In the genomic region with DNA sequence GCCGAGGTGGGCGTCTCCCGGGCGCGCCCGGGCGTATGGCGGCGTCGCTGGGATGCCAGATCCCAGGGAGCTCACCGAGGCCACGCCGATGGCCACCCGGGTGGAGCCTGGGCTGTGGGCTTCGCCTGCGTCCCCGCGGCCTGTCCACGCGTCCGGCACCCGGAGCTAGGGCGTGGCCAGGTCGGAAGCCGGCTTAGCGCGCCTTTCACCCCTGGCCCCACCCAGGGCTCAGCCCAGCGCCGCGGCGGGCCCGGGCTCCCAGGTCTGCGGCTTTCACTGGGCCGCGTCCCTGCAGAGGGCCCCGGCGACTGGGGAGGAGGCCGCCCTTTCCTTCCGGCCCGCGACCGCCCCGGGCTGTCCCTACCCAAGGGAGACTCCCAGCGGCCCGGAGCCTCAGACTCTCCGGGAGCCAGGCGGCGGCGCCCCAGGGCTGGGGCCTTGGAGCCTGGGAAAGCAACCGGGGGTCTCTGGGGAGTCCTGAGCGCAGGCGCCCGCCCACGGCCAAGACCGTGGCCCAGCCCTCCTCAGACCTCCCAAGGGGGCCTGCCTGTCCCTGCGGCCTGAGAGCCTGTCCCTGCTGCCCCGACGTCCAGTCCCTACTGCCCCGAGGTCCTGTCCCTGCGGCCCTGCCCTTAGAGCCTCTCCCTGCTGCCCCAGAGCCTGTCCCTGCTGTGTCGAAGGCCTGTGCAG, we compare ENCODE assay signal across 2 cellular contexts.
TF ChIP-seq lines count a peak whose summit lies in the region.

No MANE protein-coding gene starts in this region.

TF ChIP-seq in GM23338, 12 proteins besides CTCF, POLR2A, EP300 and RAD21 (continues in another document):
- no peak for TF ChIP-seq ZNF331 (CRISPR knock-in tag; IDR thresholded peaks at IDR 0.05; ENCODE audit: low read depth)
- no peak for TF ChIP-seq NANOG (IDR thresholded peaks at IDR 0.05; ENCODE audit: borderline replicate concordance)
- TF ChIP-seq EZH2 (IDR thresholded peaks at IDR 0.05; ENCODE audit: low read depth, unreplicated experiment): no peak
- TF ChIP-seq, protein P1, sequence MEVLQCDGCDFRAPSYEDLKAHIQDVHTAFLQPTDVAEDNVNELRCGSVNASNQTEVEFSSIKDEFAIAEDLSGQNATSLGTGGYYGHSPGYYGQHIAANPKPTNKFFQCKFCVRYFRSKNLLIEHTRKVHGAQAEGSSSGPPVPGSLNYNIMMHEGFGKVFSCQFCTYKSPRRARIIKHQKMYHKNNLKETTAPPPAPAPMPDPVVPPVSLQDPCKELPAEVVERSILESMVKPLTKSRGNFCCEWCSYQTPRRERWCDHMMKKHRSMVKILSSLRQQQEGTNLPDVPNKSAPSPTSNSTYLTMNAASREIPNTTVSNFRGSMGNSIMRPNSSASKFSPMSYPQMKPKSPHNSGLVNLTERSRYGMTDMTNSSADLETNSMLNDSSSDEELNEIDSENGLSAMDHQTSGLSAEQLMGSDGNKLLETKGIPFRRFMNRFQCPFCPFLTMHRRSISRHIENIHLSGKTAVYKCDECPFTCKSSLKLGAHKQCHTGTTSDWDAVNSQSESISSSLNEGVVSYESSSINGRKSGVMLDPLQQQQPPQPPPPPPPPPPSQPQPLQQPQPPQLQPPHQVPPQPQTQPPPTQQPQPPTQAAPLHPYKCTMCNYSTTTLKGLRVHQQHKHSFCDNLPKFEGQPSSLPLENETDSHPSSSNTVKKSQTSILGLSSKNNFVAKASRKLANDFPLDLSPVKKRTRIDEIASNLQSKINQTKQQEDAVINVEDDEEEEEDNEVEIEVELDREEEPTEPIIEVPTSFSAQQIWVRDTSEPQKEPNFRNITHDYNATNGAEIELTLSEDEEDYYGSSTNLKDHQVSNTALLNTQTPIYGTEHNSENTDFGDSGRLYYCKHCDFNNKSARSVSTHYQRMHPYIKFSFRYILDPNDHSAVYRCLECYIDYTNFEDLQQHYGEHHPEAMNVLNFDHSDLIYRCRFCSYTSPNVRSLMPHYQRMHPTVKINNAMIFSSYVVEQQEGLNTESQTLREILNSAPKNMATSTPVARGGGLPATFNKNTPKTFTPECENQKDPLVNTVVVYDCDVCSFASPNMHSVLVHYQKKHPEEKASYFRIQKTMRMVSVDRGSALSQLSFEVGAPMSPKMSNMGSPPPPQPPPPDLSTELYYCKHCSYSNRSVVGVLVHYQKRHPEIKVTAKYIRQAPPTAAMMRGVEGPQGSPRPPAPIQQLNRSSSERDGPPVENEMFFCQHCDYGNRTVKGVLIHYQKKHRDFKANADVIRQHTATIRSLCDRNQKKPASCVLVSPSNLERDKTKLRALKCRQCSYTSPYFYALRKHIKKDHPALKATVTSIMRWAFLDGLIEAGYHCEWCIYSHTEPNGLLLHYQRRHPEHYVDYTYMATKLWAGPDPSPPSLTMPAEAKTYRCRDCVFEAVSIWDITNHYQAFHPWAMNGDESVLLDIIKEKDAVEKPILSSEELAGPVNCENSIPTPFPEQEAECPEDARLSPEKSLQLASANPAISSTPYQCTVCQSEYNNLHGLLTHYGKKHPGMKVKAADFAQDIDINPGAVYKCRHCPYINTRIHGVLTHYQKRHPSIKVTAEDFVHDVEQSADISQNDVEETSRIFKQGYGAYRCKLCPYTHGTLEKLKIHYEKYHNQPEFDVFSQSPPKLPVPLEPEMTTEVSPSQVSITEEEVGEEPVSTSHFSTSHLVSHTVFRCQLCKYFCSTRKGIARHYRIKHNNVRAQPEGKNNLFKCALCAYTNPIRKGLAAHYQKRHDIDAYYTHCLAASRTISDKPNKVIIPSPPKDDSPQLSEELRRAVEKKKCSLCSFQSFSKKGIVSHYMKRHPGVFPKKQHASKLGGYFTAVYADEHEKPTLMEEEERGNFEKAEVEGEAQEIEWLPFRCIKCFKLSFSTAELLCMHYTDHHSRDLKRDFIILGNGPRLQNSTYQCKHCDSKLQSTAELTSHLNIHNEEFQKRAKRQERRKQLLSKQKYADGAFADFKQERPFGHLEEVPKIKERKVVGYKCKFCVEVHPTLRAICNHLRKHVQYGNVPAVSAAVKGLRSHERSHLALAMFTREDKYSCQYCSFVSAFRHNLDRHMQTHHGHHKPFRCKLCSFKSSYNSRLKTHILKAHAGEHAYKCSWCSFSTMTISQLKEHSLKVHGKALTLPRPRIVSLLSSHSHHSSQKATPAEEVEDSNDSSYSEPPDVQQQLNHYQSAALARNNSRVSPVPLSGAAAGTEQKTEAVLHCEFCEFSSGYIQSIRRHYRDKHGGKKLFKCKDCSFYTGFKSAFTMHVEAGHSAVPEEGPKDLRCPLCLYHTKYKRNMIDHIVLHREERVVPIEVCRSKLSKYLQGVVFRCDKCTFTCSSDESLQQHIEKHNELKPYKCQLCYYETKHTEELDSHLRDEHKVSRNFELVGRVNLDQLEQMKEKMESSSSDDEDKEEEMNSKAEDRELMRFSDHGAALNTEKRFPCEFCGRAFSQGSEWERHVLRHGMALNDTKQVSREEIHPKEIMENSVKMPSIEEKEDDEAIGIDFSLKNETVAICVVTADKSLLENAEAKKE (CRISPR knock-in tag; IDR thresholded peaks at IDR 0.05): no peak
- TF ChIP-seq CREB1 (CRISPR knock-in tag; IDR thresholded peaks at IDR 0.05; ENCODE audit: low read depth): no peak
- no peak for TF ChIP-seq EZH2phosphoT487 (IDR thresholded peaks at IDR 0.05; ENCODE audit: unreplicated experiment)
- TF ChIP-seq, protein P2, sequence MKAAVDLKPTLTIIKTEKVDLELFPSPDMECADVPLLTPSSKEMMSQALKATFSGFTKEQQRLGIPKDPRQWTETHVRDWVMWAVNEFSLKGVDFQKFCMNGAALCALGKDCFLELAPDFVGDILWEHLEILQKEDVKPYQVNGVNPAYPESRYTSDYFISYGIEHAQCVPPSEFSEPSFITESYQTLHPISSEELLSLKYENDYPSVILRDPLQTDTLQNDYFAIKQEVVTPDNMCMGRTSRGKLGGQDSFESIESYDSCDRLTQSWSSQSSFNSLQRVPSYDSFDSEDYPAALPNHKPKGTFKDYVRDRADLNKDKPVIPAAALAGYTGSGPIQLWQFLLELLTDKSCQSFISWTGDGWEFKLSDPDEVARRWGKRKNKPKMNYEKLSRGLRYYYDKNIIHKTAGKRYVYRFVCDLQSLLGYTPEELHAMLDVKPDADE (IDR thresholded peaks at IDR 0.05): no peak
- TF ChIP-seq JUNB (IDR thresholded peaks at IDR 0.05; ENCODE audit: unreplicated experiment): no peak
- TF ChIP-seq POLR2AphosphoS5 (IDR thresholded peaks at IDR 0.05; ENCODE audit: low read depth): no peak

TF ChIP-seq in K562, 482 proteins besides CTCF, POLR2A, EP300 and RAD21:
- TF ChIP-seq L3MBTL2 (IDR thresholded peaks at IDR 0.05): peak; percentile 67
- TF ChIP-seq, protein P3, sequence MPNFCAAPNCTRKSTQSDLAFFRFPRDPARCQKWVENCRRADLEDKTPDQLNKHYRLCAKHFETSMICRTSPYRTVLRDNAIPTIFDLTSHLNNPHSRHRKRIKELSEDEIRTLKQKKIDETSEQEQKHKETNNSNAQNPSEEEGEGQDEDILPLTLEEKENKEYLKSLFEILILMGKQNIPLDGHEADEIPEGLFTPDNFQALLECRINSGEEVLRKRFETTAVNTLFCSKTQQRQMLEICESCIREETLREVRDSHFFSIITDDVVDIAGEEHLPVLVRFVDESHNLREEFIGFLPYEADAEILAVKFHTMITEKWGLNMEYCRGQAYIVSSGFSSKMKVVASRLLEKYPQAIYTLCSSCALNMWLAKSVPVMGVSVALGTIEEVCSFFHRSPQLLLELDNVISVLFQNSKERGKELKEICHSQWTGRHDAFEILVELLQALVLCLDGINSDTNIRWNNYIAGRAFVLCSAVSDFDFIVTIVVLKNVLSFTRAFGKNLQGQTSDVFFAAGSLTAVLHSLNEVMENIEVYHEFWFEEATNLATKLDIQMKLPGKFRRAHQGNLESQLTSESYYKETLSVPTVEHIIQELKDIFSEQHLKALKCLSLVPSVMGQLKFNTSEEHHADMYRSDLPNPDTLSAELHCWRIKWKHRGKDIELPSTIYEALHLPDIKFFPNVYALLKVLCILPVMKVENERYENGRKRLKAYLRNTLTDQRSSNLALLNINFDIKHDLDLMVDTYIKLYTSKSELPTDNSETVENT (CRISPR knock-in tag; IDR thresholded peaks at IDR 0.05): no peak
- no peak for TF ChIP-seq RUNX1 (IDR thresholded peaks at IDR 0.05; ENCODE audit: low read depth)
- TF ChIP-seq, protein P4, sequence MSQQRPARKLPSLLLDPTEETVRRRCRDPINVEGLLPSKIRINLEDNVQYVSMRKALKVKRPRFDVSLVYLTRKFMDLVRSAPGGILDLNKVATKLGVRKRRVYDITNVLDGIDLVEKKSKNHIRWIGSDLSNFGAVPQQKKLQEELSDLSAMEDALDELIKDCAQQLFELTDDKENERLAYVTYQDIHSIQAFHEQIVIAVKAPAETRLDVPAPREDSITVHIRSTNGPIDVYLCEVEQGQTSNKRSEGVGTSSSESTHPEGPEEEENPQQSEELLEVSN (IDR thresholded peaks at IDR 0.05; ENCODE audit: borderline replicate concordance in 1 of 2, extremely low read depth in 1 of 2, insufficient read depth in 1 of 2, insufficient read length in 1 of 2, low read depth in 1 of 2, low read length in 1 of 2, poor library complexity in 1 of 2, severe bottlenecking in 1 of 2): peak; percentile 32 to 83
- 0 out of 2 replicates have a peak, but pooled peaks have one; percentile 18 for TF ChIP-seq POLR2G (IDR thresholded peaks at IDR 0.05; ENCODE audit: low read depth, low read length)
- TF ChIP-seq ZNF12 (CRISPR knock-in tag; IDR thresholded peaks at IDR 0.05): no peak
- TF ChIP-seq, protein P5, sequence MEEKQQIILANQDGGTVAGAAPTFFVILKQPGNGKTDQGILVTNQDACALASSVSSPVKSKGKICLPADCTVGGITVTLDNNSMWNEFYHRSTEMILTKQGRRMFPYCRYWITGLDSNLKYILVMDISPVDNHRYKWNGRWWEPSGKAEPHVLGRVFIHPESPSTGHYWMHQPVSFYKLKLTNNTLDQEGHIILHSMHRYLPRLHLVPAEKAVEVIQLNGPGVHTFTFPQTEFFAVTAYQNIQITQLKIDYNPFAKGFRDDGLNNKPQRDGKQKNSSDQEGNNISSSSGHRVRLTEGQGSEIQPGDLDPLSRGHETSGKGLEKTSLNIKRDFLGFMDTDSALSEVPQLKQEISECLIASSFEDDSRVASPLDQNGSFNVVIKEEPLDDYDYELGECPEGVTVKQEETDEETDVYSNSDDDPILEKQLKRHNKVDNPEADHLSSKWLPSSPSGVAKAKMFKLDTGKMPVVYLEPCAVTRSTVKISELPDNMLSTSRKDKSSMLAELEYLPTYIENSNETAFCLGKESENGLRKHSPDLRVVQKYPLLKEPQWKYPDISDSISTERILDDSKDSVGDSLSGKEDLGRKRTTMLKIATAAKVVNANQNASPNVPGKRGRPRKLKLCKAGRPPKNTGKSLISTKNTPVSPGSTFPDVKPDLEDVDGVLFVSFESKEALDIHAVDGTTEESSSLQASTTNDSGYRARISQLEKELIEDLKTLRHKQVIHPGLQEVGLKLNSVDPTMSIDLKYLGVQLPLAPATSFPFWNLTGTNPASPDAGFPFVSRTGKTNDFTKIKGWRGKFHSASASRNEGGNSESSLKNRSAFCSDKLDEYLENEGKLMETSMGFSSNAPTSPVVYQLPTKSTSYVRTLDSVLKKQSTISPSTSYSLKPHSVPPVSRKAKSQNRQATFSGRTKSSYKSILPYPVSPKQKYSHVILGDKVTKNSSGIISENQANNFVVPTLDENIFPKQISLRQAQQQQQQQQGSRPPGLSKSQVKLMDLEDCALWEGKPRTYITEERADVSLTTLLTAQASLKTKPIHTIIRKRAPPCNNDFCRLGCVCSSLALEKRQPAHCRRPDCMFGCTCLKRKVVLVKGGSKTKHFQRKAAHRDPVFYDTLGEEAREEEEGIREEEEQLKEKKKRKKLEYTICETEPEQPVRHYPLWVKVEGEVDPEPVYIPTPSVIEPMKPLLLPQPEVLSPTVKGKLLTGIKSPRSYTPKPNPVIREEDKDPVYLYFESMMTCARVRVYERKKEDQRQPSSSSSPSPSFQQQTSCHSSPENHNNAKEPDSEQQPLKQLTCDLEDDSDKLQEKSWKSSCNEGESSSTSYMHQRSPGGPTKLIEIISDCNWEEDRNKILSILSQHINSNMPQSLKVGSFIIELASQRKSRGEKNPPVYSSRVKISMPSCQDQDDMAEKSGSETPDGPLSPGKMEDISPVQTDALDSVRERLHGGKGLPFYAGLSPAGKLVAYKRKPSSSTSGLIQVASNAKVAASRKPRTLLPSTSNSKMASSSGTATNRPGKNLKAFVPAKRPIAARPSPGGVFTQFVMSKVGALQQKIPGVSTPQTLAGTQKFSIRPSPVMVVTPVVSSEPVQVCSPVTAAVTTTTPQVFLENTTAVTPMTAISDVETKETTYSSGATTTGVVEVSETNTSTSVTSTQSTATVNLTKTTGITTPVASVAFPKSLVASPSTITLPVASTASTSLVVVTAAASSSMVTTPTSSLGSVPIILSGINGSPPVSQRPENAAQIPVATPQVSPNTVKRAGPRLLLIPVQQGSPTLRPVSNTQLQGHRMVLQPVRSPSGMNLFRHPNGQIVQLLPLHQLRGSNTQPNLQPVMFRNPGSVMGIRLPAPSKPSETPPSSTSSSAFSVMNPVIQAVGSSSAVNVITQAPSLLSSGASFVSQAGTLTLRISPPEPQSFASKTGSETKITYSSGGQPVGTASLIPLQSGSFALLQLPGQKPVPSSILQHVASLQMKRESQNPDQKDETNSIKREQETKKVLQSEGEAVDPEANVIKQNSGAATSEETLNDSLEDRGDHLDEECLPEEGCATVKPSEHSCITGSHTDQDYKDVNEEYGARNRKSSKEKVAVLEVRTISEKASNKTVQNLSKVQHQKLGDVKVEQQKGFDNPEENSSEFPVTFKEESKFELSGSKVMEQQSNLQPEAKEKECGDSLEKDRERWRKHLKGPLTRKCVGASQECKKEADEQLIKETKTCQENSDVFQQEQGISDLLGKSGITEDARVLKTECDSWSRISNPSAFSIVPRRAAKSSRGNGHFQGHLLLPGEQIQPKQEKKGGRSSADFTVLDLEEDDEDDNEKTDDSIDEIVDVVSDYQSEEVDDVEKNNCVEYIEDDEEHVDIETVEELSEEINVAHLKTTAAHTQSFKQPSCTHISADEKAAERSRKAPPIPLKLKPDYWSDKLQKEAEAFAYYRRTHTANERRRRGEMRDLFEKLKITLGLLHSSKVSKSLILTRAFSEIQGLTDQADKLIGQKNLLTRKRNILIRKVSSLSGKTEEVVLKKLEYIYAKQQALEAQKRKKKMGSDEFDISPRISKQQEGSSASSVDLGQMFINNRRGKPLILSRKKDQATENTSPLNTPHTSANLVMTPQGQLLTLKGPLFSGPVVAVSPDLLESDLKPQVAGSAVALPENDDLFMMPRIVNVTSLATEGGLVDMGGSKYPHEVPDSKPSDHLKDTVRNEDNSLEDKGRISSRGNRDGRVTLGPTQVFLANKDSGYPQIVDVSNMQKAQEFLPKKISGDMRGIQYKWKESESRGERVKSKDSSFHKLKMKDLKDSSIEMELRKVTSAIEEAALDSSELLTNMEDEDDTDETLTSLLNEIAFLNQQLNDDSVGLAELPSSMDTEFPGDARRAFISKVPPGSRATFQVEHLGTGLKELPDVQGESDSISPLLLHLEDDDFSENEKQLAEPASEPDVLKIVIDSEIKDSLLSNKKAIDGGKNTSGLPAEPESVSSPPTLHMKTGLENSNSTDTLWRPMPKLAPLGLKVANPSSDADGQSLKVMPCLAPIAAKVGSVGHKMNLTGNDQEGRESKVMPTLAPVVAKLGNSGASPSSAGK (IDR thresholded peaks at IDR 0.05): peak; percentile 33; the same call in 1 of the 2 replicates
TF ChIP-seq in K562: peak in this region for 4.
